ENCODE assay signal across 8 cellular contexts in genomic region chr10:17616403-17617030, GRCh38. TPM values are rescaled to one million over a fixed set of nuclear protein-coding genes. Genes with fewer than 3 reads are reported as not detected.
DNase-seq lines count a peak whose midpoint lies in the region; ATAC-seq and TF ChIP-seq lines count a peak whose summit lies in the region.

No MANE protein-coding gene starts in this region.

- TF ChIP-seq CTCF in dorsolateral prefrontal cortex (IDR thresholded peaks at IDR 0.05 in 54 of 56, conservative IDR thresholded peaks at IDR 0.05 in 2 of 56; ENCODE audit: low read depth in 1 of 56, partially characterized antibody in 56 of 56), result no peak
- no peak for TF ChIP-seq CTCF in liver (IDR thresholded peaks at IDR 0.05; ENCODE audit: low read depth, low read length, missing input control)

- peaks cover 2 to 11% (median 6%) of the 10 kb centered on the region in 4 donors for H3K4me1 ChIP-seq in liver (ENCODE audit: control insufficient read depth in 4 of 4, insufficient read depth in 4 of 4, low read length in 3 of 4)

- no peaks in the 10 kb centered on the region for H3K9me3 ChIP-seq in liver (ENCODE audit: control insufficient read depth in 4 of 4, low read length in 3 of 4)

- H3K4me1 Mint-ChIP-seq in activated CD4-positive, alpha-beta T cell treated with anti-CD3 and anti-CD28 coated beads for 36 hours, result peaks cover 5% of the 10 kb centered on the region

- H3K27ac ChIP-seq in dorsolateral prefrontal cortex, result peak overlapping the region in 51 of 59 donors; percentile 33 to 90 (median 73)
- peak overlapping the region; percentile 41 to 49 for H3K27ac ChIP-seq in liver (ENCODE audit: low read depth in 1 of 2, low read length in 2 of 2)

- peaks cover 11% of the 10 kb centered on the region for H3K27me3 Mint-ChIP-seq in activated CD4-positive, alpha-beta T cell treated with anti-CD3 and anti-CD28 coated beads for 36 hours

- intact Hi-C loops in activated CD4-positive, alpha-beta T cell treated with anti-CD3 and anti-CD28 coated beads for 36 hours (cut with DNase I, micrococcal nuclease), result loop anchor here (1.0 to 10.0 kb wide), 3 partner anchors 28 to 792 kb away; partner anchors contain the start of gene STAM (in 2 of the 2)
- intact Hi-C loops in dorsolateral prefrontal cortex (cut with DNase I), result loop anchor here (2.0 to 5.0 kb wide), 2 partner anchors 28 to 126 kb away; partner anchors contain the start of gene STAM (in 2 of the 2)

- CTCF ChIA-PET in activated CD4-positive, alpha-beta T cell treated with anti-CD3 and anti-CD28 coated beads for 36 hours (lab: Charles Lee), result interaction anchor here (0.9 to 1.3 kb wide), 3 partner anchors 8 to 127 kb away, joined by 3 to 4 read pairs (median 3); no protein-coding TSS in a partner anchor

- DNase-seq in GM04504 (ENCODE audit: low read depth) (peak; percentile 35), KBM-7 (peak; percentile 70), dorsolateral prefrontal cortex (peak in 9 of 10 donors; percentile 21 to 69 (median 52)), NCI-H1694 (lab: John Stamatoyannopoulos, UW) (no peak)
- DNase-seq in activated CD4-positive, alpha-beta T cell treated with anti-CD3 and anti-CD28 coated beads for 36 hours, result peak; percentile 60
- DNase-seq in stimulated activated CD8-positive, alpha-beta memory T cell treated with anti-CD3 and anti-CD28 coated beads, Interleukin-12 subunit alpha, Interleukin-12 subunit beta, amount 100 ng/mL, for 1 hour (ENCODE audit: low read depth), result peak; percentile 5

- H3K4me3 Mint-ChIP-seq in activated CD4-positive, alpha-beta T cell treated with anti-CD3 and anti-CD28 coated beads for 36 hours, result peak overlapping the region; percentile 50

- H3K9ac ChIP-seq in liver (ENCODE audit: low read depth in 1 of 2, low read length in 2 of 2), result no peak overlapping the region

- no peaks in the 10 kb centered on the region for H3K36me3 ChIP-seq in liver (ENCODE audit: control insufficient read depth in 4 of 4, insufficient read depth in 3 of 4, low read depth in 1 of 4, low read length in 3 of 4)

- no peak overlapping the region for H3K27ac Mint-ChIP-seq in activated CD4-positive, alpha-beta T cell treated with anti-CD3 and anti-CD28 coated beads for 36 hours

- POLR2A ChIA-PET in activated CD4-positive, alpha-beta T cell treated with anti-CD3 and anti-CD28 coated beads for 36 hours (lab: Charles Lee), result no interaction called here

- no peaks in the 10 kb centered on the region for H3K9me3 Mint-ChIP-seq in activated CD4-positive, alpha-beta T cell treated with anti-CD3 and anti-CD28 coated beads for 36 hours (ENCODE audit: low read depth)

- H3K27me3 ChIP-seq in dorsolateral prefrontal cortex (no peaks in the 10 kb centered on the region), liver (ENCODE audit: control insufficient read depth in 4 of 4, insufficient read depth in 4 of 4, low read length in 3 of 4) (no peaks in the 10 kb centered on the region)

- H3K36me3 Mint-ChIP-seq in activated CD4-positive, alpha-beta T cell treated with anti-CD3 and anti-CD28 coated beads for 36 hours (ENCODE audit: low read depth), result no peaks in the 10 kb centered on the region

- TF ChIP-seq RAD21 in liver (IDR thresholded peaks at IDR 0.05), result no peak

- H3K4me3 ChIP-seq in dorsolateral prefrontal cortex (peak overlapping the region; percentile 64 to 98 (median 84)), liver (ENCODE audit: low read depth in 1 of 3, low read length in 3 of 3) (peak overlapping the region; percentile 42 to 95 (median 80))

- ATAC-seq in GM21825 (IDR thresholded peaks at IDR 0.05; ENCODE audit: unreplicated experiment), result peak; percentile 50
- ATAC-seq in activated CD4-positive, alpha-beta T cell treated with anti-CD3 and anti-CD28 coated beads for 36 hours, result peak; percentile 64

- WGBS in liver, result 2% methylated on average over 48 of the region's 48 CpGs

- in situ Hi-C loops in KBM-7 (cut with MboI; ENCODE audit: low pct_unique_long_range_greater_than_20kb, low sequenced_read_pairs), result loop anchor here (25.0 kb wide), 2 partner anchors 246 to 621 kb away; no protein-coding TSS in a partner anchor

TF ChIP-seq in liver, 16 proteins besides CTCF, POLR2A, EP300 and RAD21:
- TF ChIP-seq HNF4A (conservative IDR thresholded peaks at IDR 0.05), result peak; percentile 44 to 52
- TF ChIP-seq FOXA2 (IDR thresholded peaks at IDR 0.05), result no peak
TF ChIP-seq in liver: peak in this region for 1.

RNA-seq across cellular contexts. Expression of gene HACD1, which starts 0.7 kb away (rescaled TPM):
- total RNA-seq in activated CD4-positive, alpha-beta T cell treated with anti-CD3 and anti-CD28 coated beads for 36 hours, result 1 to 10 TPM; 1.7 to 2.2 TPM
- total RNA-seq in dorsolateral prefrontal cortex (10 to 100 TPM in 29 of 120 experiments, 1 to 10 TPM in 91; 3.5 to 13.4 (median 8.0) TPM), liver (1 to 10 TPM; 2.2 to 7.8 TPM)
- polyA plus RNA-seq in liver, result 1 to 10 TPM; 1.0 to 1.3 TPM

RNA-seq across cellular contexts. Expression of gene STAM, which starts 27.4 kb away (rescaled TPM):
- 10 to 100 TPM; 17.9 to 23.8 TPM for total RNA-seq in activated CD4-positive, alpha-beta T cell treated with anti-CD3 and anti-CD28 coated beads for 36 hours
- total RNA-seq in dorsolateral prefrontal cortex (10 to 100 TPM; 23.2 to 54.6 (median 40.5) TPM), liver (10 to 100 TPM in 1 of 2 donors, 1 to 10 TPM in 1; 8.3 to 32.4 TPM)
- polyA plus RNA-seq in liver, result 1 to 10 TPM; 4.9 to 5.1 TPM
